In the genomic region with DNA sequence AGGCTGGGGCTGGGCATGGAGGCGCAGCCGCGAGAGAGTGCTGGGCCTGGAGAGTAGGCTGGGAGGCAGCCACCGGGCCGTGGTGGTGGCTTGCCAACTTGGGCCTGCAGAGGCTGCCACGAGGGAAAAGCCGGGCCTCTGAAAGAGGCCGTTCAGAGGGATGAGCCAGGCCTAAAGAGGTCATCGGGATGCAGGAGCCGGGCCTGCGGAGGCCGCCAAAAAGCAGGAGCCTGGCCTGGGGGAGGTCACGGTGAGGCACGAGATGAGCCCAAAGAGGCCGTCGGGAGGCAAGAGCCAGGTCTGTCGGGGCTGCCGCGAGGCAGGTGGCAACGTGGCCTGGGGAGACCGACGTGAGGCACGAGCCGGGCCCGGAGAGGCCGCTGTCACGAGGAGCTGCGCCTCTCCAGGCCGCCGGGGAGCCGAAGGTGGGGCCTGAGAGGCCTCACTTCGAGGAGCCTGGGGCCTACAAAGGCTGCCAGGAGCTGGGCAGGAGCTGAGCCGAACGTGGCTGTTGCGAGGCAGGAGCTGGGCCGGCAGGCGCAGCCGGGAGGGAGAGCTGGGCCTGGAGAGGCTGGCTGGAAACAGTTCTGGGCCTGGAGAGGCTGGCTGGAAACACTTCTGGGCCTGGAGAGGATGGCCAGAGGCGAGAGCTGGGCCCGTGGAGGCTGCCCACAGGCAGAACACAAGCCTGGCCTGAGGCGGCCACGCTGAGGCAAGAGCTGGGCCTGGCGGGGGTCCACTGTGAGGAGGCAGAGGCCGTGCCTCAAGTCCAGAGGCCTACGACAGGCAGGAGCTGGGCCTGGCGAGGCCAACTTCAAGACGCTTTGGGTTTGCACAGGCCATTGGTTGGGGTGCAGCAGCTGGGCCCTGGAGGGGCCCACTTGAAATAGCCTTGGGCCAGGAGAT, we compare ENCODE assay signal across 1 cellular context.
TF ChIP-seq lines count a peak whose summit lies in the region.

No MANE protein-coding gene starts in this region.

TF ChIP-seq in IMR-90, 13 proteins besides CTCF, POLR2A, EP300 and RAD21 (continued from another document):
- TF ChIP-seq, protein P1, sequence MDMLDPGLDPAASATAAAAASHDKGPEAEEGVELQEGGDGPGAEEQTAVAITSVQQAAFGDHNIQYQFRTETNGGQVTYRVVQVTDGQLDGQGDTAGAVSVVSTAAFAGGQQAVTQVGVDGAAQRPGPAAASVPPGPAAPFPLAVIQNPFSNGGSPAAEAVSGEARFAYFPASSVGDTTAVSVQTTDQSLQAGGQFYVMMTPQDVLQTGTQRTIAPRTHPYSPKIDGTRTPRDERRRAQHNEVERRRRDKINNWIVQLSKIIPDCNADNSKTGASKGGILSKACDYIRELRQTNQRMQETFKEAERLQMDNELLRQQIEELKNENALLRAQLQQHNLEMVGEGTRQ (IDR thresholded peaks at IDR 0.05; ENCODE audit: low read depth, low read length): no peak
- no peak for TF ChIP-seq MXI1 (IDR thresholded peaks at IDR 0.05; ENCODE audit: borderline replicate concordance, low read depth, low read length)
- no peak for TF ChIP-seq FOS (IDR thresholded peaks at IDR 0.05; ENCODE audit: low read depth, low read length)
- no peak for TF ChIP-seq CHD1 (IDR thresholded peaks at IDR 0.05; ENCODE audit: low read depth, low read length)
- no peak for TF ChIP-seq RCOR1 (IDR thresholded peaks at IDR 0.05; ENCODE audit: insufficient replicate concordance, low read length)
- no peak for TF ChIP-seq MAZ (IDR thresholded peaks at IDR 0.05; ENCODE audit: borderline replicate concordance, low read depth, low read length)
- TF ChIP-seq, protein P2, sequence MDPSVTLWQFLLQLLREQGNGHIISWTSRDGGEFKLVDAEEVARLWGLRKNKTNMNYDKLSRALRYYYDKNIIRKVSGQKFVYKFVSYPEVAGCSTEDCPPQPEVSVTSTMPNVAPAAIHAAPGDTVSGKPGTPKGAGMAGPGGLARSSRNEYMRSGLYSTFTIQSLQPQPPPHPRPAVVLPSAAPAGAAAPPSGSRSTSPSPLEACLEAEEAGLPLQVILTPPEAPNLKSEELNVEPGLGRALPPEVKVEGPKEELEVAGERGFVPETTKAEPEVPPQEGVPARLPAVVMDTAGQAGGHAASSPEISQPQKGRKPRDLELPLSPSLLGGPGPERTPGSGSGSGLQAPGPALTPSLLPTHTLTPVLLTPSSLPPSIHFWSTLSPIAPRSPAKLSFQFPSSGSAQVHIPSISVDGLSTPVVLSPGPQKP (IDR thresholded peaks at IDR 0.05; ENCODE audit: borderline replicate concordance, low read depth, low read length): no peak
- no peak for TF ChIP-seq CEBPB (IDR thresholded peaks at IDR 0.05; ENCODE audit: low read depth, low read length)
- TF ChIP-seq RFX5 (IDR thresholded peaks at IDR 0.05; ENCODE audit: low read depth, low read length): no peak
- TF ChIP-seq BHLHE40 (IDR thresholded peaks at IDR 0.05; ENCODE audit: low read depth, low read length): no peak
